8 cellular contexts compared by ENCODE assay signal in the genomic region with DNA sequence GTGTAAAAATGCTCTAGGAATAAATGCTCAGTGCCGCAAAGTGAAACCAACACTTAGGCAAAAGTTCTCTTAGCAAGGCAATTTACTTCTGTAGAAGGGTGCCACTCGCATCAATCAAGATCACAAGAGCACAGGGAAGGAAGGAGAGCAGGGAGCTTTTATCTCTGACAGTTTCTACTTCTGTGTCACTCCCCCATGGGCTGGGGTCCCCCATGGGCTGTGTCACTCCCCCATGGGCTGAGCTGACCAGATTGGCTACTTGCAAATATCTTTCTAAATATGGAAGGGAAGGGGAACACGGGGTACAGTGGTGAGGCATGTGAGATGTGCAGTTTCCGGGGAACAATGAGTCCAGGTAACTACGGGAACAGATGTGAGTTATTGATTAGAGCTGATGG. TPM values are rescaled to one million over a fixed set of nuclear protein-coding genes. Genes with fewer than 3 reads are reported as not detected.
A peak's percentile ranks its signal among the peaks of the same experiment; 100 is the strongest.
DNase-seq lines count a peak whose midpoint lies in the region; ATAC-seq and TF ChIP-seq lines count a peak whose summit lies in the region.

No MANE protein-coding gene starts in this region.

- peaks cover 12% of the 10 kb centered on the region for H3K4me1 Mint-ChIP-seq in T-helper 1 cell treated with Interleukin-12 subunit alpha and Interleukin-12 subunit beta and Interleukin-4 antibody, amounts not matched to agents 30 μg/mL and 1 μg/mL, for 36 hours (ENCODE audit: low read depth)

- H3K9ac ChIP-seq in mesendoderm (ENCODE audit: low read length): peak overlapping the region; percentile 60

- H3K4me3 ChIP-seq in astrocyte of the cerebellum (ENCODE audit: low read depth, low read length): peak overlapping the region; percentile 42
- H3K4me3 ChIP-seq in mesendoderm (ENCODE audit: low read length): no peak overlapping the region

- no peak overlapping the region for H4K5ac ChIP-seq in mesendoderm (ENCODE audit: low read length)

- H3K27me3 ChIP-seq in mesendoderm (ENCODE audit: insufficient read depth, low read length, poor library complexity): no peaks in the 10 kb centered on the region

- H3K27ac Mint-ChIP-seq in T-helper 1 cell treated with Interleukin-12 subunit alpha and Interleukin-12 subunit beta and Interleukin-4 antibody, amounts not matched to agents 30 μg/mL and 1 μg/mL, for 36 hours: peak overlapping the region; percentile 27

- no peak overlapping the region for H4K8ac ChIP-seq in mesendoderm (ENCODE audit: low read depth, low read length)

- in situ Hi-C loops in astrocyte of the cerebellum (cut with HindIII; ENCODE audit: low sequenced_read_pairs): no loop called here

- no peak for TF ChIP-seq CTCF in astrocyte of the cerebellum (IDR thresholded peaks at IDR 0.05; ENCODE audit: low read depth, low read length, missing control alignments)

- H2BK5ac ChIP-seq in mesendoderm (ENCODE audit: low read length): no peak overlapping the region

- no peak overlapping the region for H3K23ac ChIP-seq in mesendoderm (ENCODE audit: low read length)

- H3K27me3 Mint-ChIP-seq in T-helper 1 cell treated with Interleukin-12 subunit alpha and Interleukin-12 subunit beta and Interleukin-4 antibody, amounts not matched to agents 30 μg/mL and 1 μg/mL, for 36 hours (ENCODE audit: low read depth): peaks cover 30% of the 10 kb centered on the region

- WGBS in mesendoderm (ENCODE audit: extremely low coverage, insufficient coverage, low lambda C conversion rate): no CpG with 5 or more reads among the region's 5 CpGs

- peak overlapping the region; percentile 80 for H3K56ac ChIP-seq in mesendoderm (ENCODE audit: low read length)

- DNase-seq in T-helper 1 cell (no peak), astrocyte of the cerebellum (ENCODE audit: low read depth) (no peak), mesendoderm (peak; percentile 5), putamen (ENCODE audit: low spot score) (no peak), activated gamma-delta T cell treated with Interleukin-2 at 50 U/mL for 16 hours (no peak), SHP77 treated with DMSO at 0.1 percent for 48 hours (lab: John Stamatoyannopoulos, UW) (no peak)

- peak; percentile 26 for ATAC-seq in HG03139 (IDR thresholded peaks at IDR 0.05; ENCODE audit: unreplicated experiment)

- peak overlapping the region; percentile 85 for H3K4me2 ChIP-seq in mesendoderm (ENCODE audit: low read length)

- H3K4me3 Mint-ChIP-seq in T-helper 1 cell treated with Interleukin-12 subunit alpha and Interleukin-12 subunit beta and Interleukin-4 antibody, amounts not matched to agents 30 μg/mL and 1 μg/mL, for 36 hours: peak overlapping the region; percentile 83

- no peaks in the 10 kb centered on the region for H3K79me1 ChIP-seq in mesendoderm (ENCODE audit: low read length)

- H2AK5ac ChIP-seq in mesendoderm (ENCODE audit: low read length): no peak overlapping the region

- H3K9me3 Mint-ChIP-seq in T-helper 1 cell treated with Interleukin-12 subunit alpha and Interleukin-12 subunit beta and Interleukin-4 antibody, amounts not matched to agents 30 μg/mL and 1 μg/mL, for 36 hours: peaks cover 4% of the 10 kb centered on the region

- H3K27ac ChIP-seq in mesendoderm (ENCODE audit: low read depth, low read length): no peak overlapping the region

- no peaks in the 10 kb centered on the region for H3K36me3 ChIP-seq in mesendoderm (ENCODE audit: control insufficient read depth, insufficient read depth, low read length)

- H3K4me1 ChIP-seq in mesendoderm (ENCODE audit: control insufficient read depth, low read depth, low read length): no peaks in the 10 kb centered on the region

- H2BK15ac ChIP-seq in mesendoderm (replicated peaks; ENCODE audit: low read depth): no peak overlapping the region

- no peaks in the 10 kb centered on the region for H3K36me3 Mint-ChIP-seq in T-helper 1 cell treated with Interleukin-12 subunit alpha and Interleukin-12 subunit beta and Interleukin-4 antibody, amounts not matched to agents 30 μg/mL and 1 μg/mL, for 36 hours (ENCODE audit: low read depth)

- H3K79me2 ChIP-seq in mesendoderm (ENCODE audit: control insufficient read depth, insufficient read depth, low read length): no peaks in the 10 kb centered on the region

- no peak overlapping the region for H3K4ac ChIP-seq in mesendoderm (ENCODE audit: low read depth, low read length)

- no peak overlapping the region for H2BK120ac ChIP-seq in mesendoderm (ENCODE audit: low read depth, low read length)

- H3K18ac ChIP-seq in mesendoderm (ENCODE audit: low read length): no peak overlapping the region

RNA-seq across cellular contexts. Expression of a gene that starts 0.4 kb away (rescaled TPM):
- 0.46 TPM for polyA plus RNA-seq in mesendoderm (2013, experiment 1 of 2)
- 0.41 TPM for polyA plus RNA-seq in mesendoderm (2013, experiment 2 of 2)

RNA-seq across cellular contexts. Expression of a gene that starts 18.1 kb away (rescaled TPM):
- polyA plus RNA-seq in mesendoderm (2013, experiment 1 of 2): not detected
- not detected for polyA plus RNA-seq in mesendoderm (2013, experiment 2 of 2)

RNA-seq across cellular contexts. Expression of a gene that starts 26.0 kb away (rescaled TPM):
- not detected for polyA plus RNA-seq in mesendoderm (2013, experiment 1 of 2)
- not detected for polyA plus RNA-seq in mesendoderm (2013, experiment 2 of 2)

RNA-seq across cellular contexts. Expression of a gene that starts 32.6 kb away (rescaled TPM):
- not detected for polyA plus RNA-seq in mesendoderm (2013, experiment 1 of 2)
- not detected for polyA plus RNA-seq in mesendoderm (2013, experiment 2 of 2)

RNA-seq across cellular contexts. Expression of a gene that starts 48.4 kb away (rescaled TPM):
- polyA plus RNA-seq in mesendoderm (2013, experiment 1 of 2): not detected
- not detected for polyA plus RNA-seq in mesendoderm (2013, experiment 2 of 2)
